In genomic region chr9:77756449-77756848, GRCh38 we compare ENCODE assay signal across 24 cellular contexts.
DNase-seq lines count a peak whose midpoint lies in the region; ATAC-seq, FAIRE-seq and TF ChIP-seq lines count a peak whose summit lies in the region.
"Had no signal": no experiment of that assay in that cellular context is flagged by ENCODE, and none has a peak within 500 bp of the region (broad histone marks: within the 10 kb centered on the region; RNA-seq: fewer than 3 reads in every experiment).

No MANE protein-coding gene starts in this region.

- FAIRE-seq in D721Med (lab: Jason Lieb, UNC): no peak
- FAIRE-seq: colon, HTR-8/SVneo had no signal

- in situ Hi-C loops in SK-MEL-5 (cut with HindIII; ENCODE audit: low pct_unique_long_range_greater_than_20kb, low sequenced_read_pairs): no loop called here

- ATAC-seq in GM21528 (IDR thresholded peaks at IDR 0.05; ENCODE audit: low FRiP score, unreplicated experiment) (no peak), SK-N-SH treated with all-trans-retinoic acid at 6 μM for 48 hours (no peak), GM21717 (IDR thresholded peaks at IDR 0.05; ENCODE audit: unreplicated experiment) (no peak)
- ATAC-seq in activated T-cell treated with anti-CD3 and anti-CD28 coated beads, Interleukin-2, amount 50 U/mL, for 72 hours (replicated peaks in 1 of 2): no peak
- ATAC-seq: activated T-helper 17 cell treated with anti-CD3 and anti-CD28 coated beads, Interleukin-2, amount 50 U/mL, for 72 hours; left ventricle myocardium superior; mucosa of descending colon; psoas muscle had no signal

- H3K27ac Mint-ChIP-seq in activated T-cell treated with anti-CD3 and anti-CD28 coated beads, Interleukin-2, amount 50 U/mL, for 72 hours: no peak overlapping the region
- H3K27ac Mint-ChIP-seq: activated naive CD8-positive, alpha-beta T cell treated with anti-CD3 and anti-CD28 coated beads, Interleukin-2, amount 10 ng/mL, durations not matched to agents 7 days and 5 days; activated T-helper 17 cell treated with anti-CD3 and anti-CD28 coated beads, Interleukin-2, amount 50 U/mL, for 72 hours; stimulated activated naive CD8-positive, alpha-beta T cell treated with anti-CD3 and anti-CD28 coated beads, Interleukin-15, Interleukin-2, amounts not matched to agents 100 ng/mL and 50 ng/mL, for 24 hours had no signal

- TF ChIP-seq CTCF in D721Med (IDR thresholded peaks at IDR 0.05; ENCODE audit: insufficient read depth, missing control alignments) (peak; percentile 25), GM12873 (IDR thresholded peaks at IDR 0.05; ENCODE audit: insufficient read depth, low read depth, low read length, missing control alignments) (peak; percentile 36), LNCAP (IDR thresholded peaks at IDR 0.05) (peak; percentile 38)

- H3K27me3 Mint-ChIP-seq in activated T-cell treated with anti-CD3 and anti-CD28 coated beads, Interleukin-2, amount 50 U/mL, for 72 hours (ENCODE audit: low read depth): no peaks in the 10 kb centered on the region
- H3K27me3 Mint-ChIP-seq: activated naive CD8-positive, alpha-beta T cell treated with anti-CD3 and anti-CD28 coated beads, Interleukin-2, amount 10 ng/mL, durations not matched to agents 7 days and 5 days; activated T-helper 17 cell treated with anti-CD3 and anti-CD28 coated beads, Interleukin-2, amount 50 U/mL, for 72 hours; stimulated activated naive CD8-positive, alpha-beta T cell treated with anti-CD3 and anti-CD28 coated beads, Interleukin-15, Interleukin-2, amounts not matched to agents 100 ng/mL and 50 ng/mL, for 24 hours had no signal

- peaks cover 0 to 6% of the 10 kb centered on the region in 2 donors for H3K9me3 Mint-ChIP-seq in activated T-cell treated with anti-CD3 and anti-CD28 coated beads, Interleukin-2, amount 50 U/mL, for 72 hours

- H3K4me1 Mint-ChIP-seq in activated T-cell treated with anti-CD3 and anti-CD28 coated beads, Interleukin-2, amount 50 U/mL, for 72 hours (ENCODE audit: low read depth): peaks cover 6% of the 10 kb centered on the region

- DNase-seq in D721Med (ENCODE audit: insufficient read length, low spot score): no peak
- peak; percentile 45 for DNase-seq in SK-MEL-5 (ENCODE audit: low read depth, low spot score)
- DNase-seq in activated T-cell treated with anti-CD3 and anti-CD28 coated beads, Interleukin-2, amount 50 U/mL, for 72 hours: no peak
- DNase-seq: activated CD4-positive, alpha-beta T cell treated with anti-CD3 and anti-CD28 coated beads for 1 hour; activated naive CD8-positive, alpha-beta T cell treated with anti-CD3 and anti-CD28 coated beads, Interleukin-2, amount 10 ng/mL, durations not matched to agents 7 days and 5 days; left ventricle myocardium superior; MG63; mucosa of descending colon; NCI-H187; NCI-H510A; psoas muscle; stimulated activated CD4-positive, alpha-beta T cell treated with anti-CD3 and anti-CD28 coated beads, Interleukin-2, amount 100 ng/mL, for 48 hours; T1000; transverse colon had no signal

- peaks cover 1 to 5% of the 10 kb centered on the region in 2 donors for H3K36me3 Mint-ChIP-seq in activated T-cell treated with anti-CD3 and anti-CD28 coated beads, Interleukin-2, amount 50 U/mL, for 72 hours (ENCODE audit: insufficient read depth in 2 of 2)

- no peak overlapping the region for H3K4me3 Mint-ChIP-seq in activated T-cell treated with anti-CD3 and anti-CD28 coated beads, Interleukin-2, amount 50 U/mL, for 72 hours
- H3K4me3 Mint-ChIP-seq: activated naive CD8-positive, alpha-beta T cell treated with anti-CD3 and anti-CD28 coated beads, Interleukin-2, amount 10 ng/mL, durations not matched to agents 7 days and 5 days; activated T-helper 17 cell treated with anti-CD3 and anti-CD28 coated beads, Interleukin-2, amount 50 U/mL, for 72 hours; neural crest cell; stimulated activated naive CD8-positive, alpha-beta T cell treated with anti-CD3 and anti-CD28 coated beads, Interleukin-15, Interleukin-2, amounts not matched to agents 100 ng/mL and 50 ng/mL, for 24 hours had no signal

TF ChIP-seq in SK-N-SH treated with all-trans-retinoic acid at 6 μM for 48 hours, 23 proteins besides CTCF, POLR2A, EP300 and RAD21:
- TF ChIP-seq ZFP30 (CRISPR knock-in tag; IDR thresholded peaks at IDR 0.05): no peak
- no peak for TF ChIP-seq CSDC2 (CRISPR knock-in tag; IDR thresholded peaks at IDR 0.05)
TF ChIP-seq in SK-N-SH treated with all-trans-retinoic acid at 6 μM for 48 hours: peak in this region for 0.
